ENCODE assay signal across 20 cellular contexts in the genomic region with DNA sequence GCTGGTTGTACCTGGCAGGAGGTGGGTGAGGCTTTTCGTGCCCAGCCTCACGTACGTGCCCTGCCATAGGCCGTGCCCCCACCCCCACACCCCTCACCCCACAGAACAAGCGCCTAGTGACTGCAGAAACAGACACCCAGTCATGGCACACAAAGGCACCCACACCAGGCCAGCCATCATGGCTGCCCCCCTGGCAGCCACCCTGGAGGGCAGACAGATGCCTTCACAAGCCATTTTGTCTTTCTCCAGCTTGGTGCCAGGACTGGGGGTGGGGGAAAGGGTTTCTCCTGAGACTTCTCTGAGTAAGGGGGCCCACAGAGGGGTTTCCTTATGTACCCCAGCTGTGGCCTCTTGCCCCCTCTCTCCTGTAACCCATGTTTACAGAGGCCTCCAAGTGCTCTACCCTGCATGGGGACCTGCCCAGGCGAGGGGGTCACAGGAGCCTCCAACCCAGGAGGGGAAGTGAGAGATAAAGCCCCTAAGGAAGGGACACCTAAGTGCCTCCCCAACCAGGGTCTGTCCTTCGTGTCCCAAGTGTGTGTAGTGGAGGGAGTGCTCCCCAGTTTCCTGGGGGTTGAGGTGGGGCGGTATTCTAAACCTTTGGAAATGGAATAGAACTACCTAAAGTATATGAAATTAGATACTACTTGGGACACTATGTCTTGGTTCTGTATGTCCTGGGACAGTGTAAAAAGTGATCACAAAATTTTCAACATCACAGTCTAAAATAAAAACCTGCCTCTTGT. TPM values are rescaled to one million over a fixed set of nuclear protein-coding genes. Genes with fewer than 3 reads are reported as not detected.
DNase-seq lines count a peak whose midpoint lies in the region; ATAC-seq, FAIRE-seq and TF ChIP-seq lines count a peak whose summit lies in the region.
"Had no signal": no experiment of that assay in that cellular context is flagged by ENCODE, and none has a peak within 500 bp of the region (broad histone marks: within the 10 kb centered on the region; RNA-seq: fewer than 3 reads in every experiment).

No MANE protein-coding gene starts in this region.

- no peaks in the 10 kb centered on the region for H3K9me3 Mint-ChIP-seq in MCF 10A (ENCODE audit: unreplicated experiment)
- H3K9me3 Mint-ChIP-seq: T-helper 2 cell treated with Interferon-gamma antibody and Interleukin-4, amounts not matched to agents 5 μg/mL and 100 μg/mL, for 36 hours had no signal

- H4K20me1 ChIP-seq in OCI-LY3 (ENCODE audit: insufficient read depth, low read length) (no peaks in the 10 kb centered on the region), H1 (replicated peaks in 1 of 2; ENCODE audit: control insufficient read depth in 1 of 2, insufficient read depth in 2 of 2, low read length in 2 of 2) (no peaks in the 10 kb centered on the region)

- H2AK5ac ChIP-seq in H1 (ENCODE audit: low read depth, low read length): no peak overlapping the region

- H4K91ac ChIP-seq in H1 (replicated peaks; ENCODE audit: insufficient read length, low read length): peak overlapping the region; percentile 90

- TF ChIP-seq CTCF in MCF 10A (IDR thresholded peaks at IDR 0.05; ENCODE audit: unreplicated experiment): no peak
- no peak for TF ChIP-seq CTCF in breast epithelium (IDR thresholded peaks at IDR 0.05)
- TF ChIP-seq CTCF in OCI-LY3 (IDR thresholded peaks at IDR 0.05; ENCODE audit: low read depth, low read length): no peak
- no peak for TF ChIP-seq CTCF in H1 (IDR thresholded peaks at IDR 0.05; ENCODE audit: control extremely low read depth in 1 of 3, insufficient read depth in 1 of 3, low read depth in 1 of 3, low read length in 3 of 3)
- no peak for TF ChIP-seq CTCF in gastrocnemius medialis (IDR thresholded peaks at IDR 0.05 in 4 of 5, conservative IDR thresholded peaks at IDR 0.05 in 1 of 5)

- peak overlapping the region; percentile 61 for H3K27ac Mint-ChIP-seq in MCF 10A (ENCODE audit: low read depth, unreplicated experiment)
- H3K27ac Mint-ChIP-seq: T-helper 2 cell treated with Interferon-gamma antibody and Interleukin-4, amounts not matched to agents 5 μg/mL and 100 μg/mL, for 36 hours had no signal

- peak overlapping the region; percentile 75 for H3K9ac ChIP-seq in OCI-LY3 (ENCODE audit: low read length)
- H3K9ac ChIP-seq in H1 (replicated peaks in 1 of 4; ENCODE audit: extremely low read depth in 1 of 4, low read depth in 3 of 4, low read length in 3 of 4): no peak overlapping the region
- H3K9ac ChIP-seq: SK-N-SH had no signal

- H3K4me3 ChIP-seq in breast epithelium (peak overlapping the region in 1 of 3 donors; percentile 43), OCI-LY3 (ENCODE audit: low read length) (peak overlapping the region; percentile 78), H1 (ENCODE audit: extremely low read depth in 1 of 4, insufficient read depth in 2 of 4, low read depth in 3 of 4, low read length in 4 of 4) (0 out of 8 replicates have a peak overlapping the region, but pooled peaks of 1 of the 4 experiments have one; percentile 48), gastrocnemius medialis (no peak overlapping the region)
- H3K4me3 ChIP-seq: right atrium auricular region had no signal

- H3K79me2 ChIP-seq in OCI-LY3 (ENCODE audit: low read length) (peaks cover 3% of the 10 kb centered on the region), H1 (ENCODE audit: control insufficient read depth in 1 of 2, insufficient read depth in 2 of 2, low read length in 2 of 2) (no peaks in the 10 kb centered on the region)

- CTCF ChIA-PET in MCF 10A (lab: Yijun Ruan, JAX): interaction anchor here (1.2 to 12.0 kb wide), 6 partner anchors 10 to 410 kb away, joined by 3 to 237 read pairs (median 18); a partner anchor contains a TSS
- CTCF ChIA-PET in H1 (lab: Charles Lee; ENCODE audit: partially characterized antibody): interaction anchor here (0.6 to 5.1 kb wide), 13 partner anchors 16 to 466 kb away, joined by 3 to 59 read pairs (median 8); a partner anchor contains a TSS

- BruUV-seq in MCF 10A (replicated peaks; lab: Mats Ljungman, UMichigan): no TSS peak

- H2BK20ac ChIP-seq in H1 (ENCODE audit: low read length): no peak overlapping the region

- no peaks in the 10 kb centered on the region for H3K27me3 Mint-ChIP-seq in MCF 10A (ENCODE audit: insufficient read depth, unreplicated experiment)

- no peak for TF ChIP-seq RAD21 in H1 (IDR thresholded peaks at IDR 0.05 in 1 of 2, conservative IDR thresholded peaks at IDR 0.05 in 1 of 2; ENCODE audit: low read depth in 2 of 2, low read length in 2 of 2)

- no peak overlapping the region for H3K4me3 Mint-ChIP-seq in MCF 10A (ENCODE audit: unreplicated experiment)
- H3K4me3 Mint-ChIP-seq: T-helper 2 cell treated with Interferon-gamma antibody and Interleukin-4, amounts not matched to agents 5 μg/mL and 100 μg/mL, for 36 hours had no signal

- H3K27me3 ChIP-seq in breast epithelium (no peaks in the 10 kb centered on the region), OCI-LY3 (ENCODE audit: low read depth, low read length) (no peaks in the 10 kb centered on the region), H1 (replicated peaks in 1 of 4; ENCODE audit: control insufficient read depth in 3 of 4, extremely low read depth in 1 of 4, insufficient read depth in 3 of 4, low read length in 3 of 4) (peaks cover 0 to 9% (median 2%) of the 10 kb centered on the region in 4 experiments; a peak in 4 of 7 replicates), gastrocnemius medialis (no peaks in the 10 kb centered on the region)
- H3K27me3 ChIP-seq: BE2C, right atrium auricular region had no signal

- H3K14ac ChIP-seq in H1 (ENCODE audit: insufficient read length): no peak overlapping the region

- no peak overlapping the region for H2BK5ac ChIP-seq in H1 (ENCODE audit: low read depth, low read length)

- no peak overlapping the region for H3K56ac ChIP-seq in H1 (replicated peaks; ENCODE audit: insufficient read length, low read depth, low read length)

- peak overlapping the region; percentile 48 for H3K4ac ChIP-seq in H1 (replicated peaks; ENCODE audit: insufficient read length, low read depth, low read length)

- H3K4me1 Mint-ChIP-seq in MCF 10A (ENCODE audit: insufficient read depth, unreplicated experiment): peaks cover 15% of the 10 kb centered on the region

- H3K18ac ChIP-seq in H1 (ENCODE audit: extremely low read depth, low read length): 0 out of 2 replicates have a peak overlapping the region, but pooled peaks have one; percentile 87

- H2AFZ ChIP-seq in OCI-LY3 (ENCODE audit: low read depth, low read length) (no peak overlapping the region), H1 (ENCODE audit: low read length) (no peak overlapping the region)

- peak overlapping the region; percentile 99 for H3K4me2 ChIP-seq in OCI-LY3 (ENCODE audit: low read length)
- H3K4me2 ChIP-seq in H1 (ENCODE audit: insufficient read depth in 1 of 2, low read depth in 2 of 2, low read length in 2 of 2): peak overlapping the region; percentile 22 to 60; a peak in 3 of 4 replicates
- H3K4me2 ChIP-seq: SK-N-SH had no signal

- intact Hi-C loops in MCF 10A (cut with micrococcal nuclease): no loop called here
- intact Hi-C loops in breast epithelium (cut with DNase I; ENCODE audit: low total_unique reads): loop anchor here (10.0 kb wide), 1 partner anchor 83 kb away; no protein-coding TSS in a partner anchor
- intact Hi-C loops in gastrocnemius medialis (cut with DNase I; ENCODE audit: low total_unique reads): loop anchor here (5.0 kb wide), 2 partner anchors 260 to 470 kb away; no protein-coding TSS in a partner anchor

- no peaks in the 10 kb centered on the region for H3K36me3 Mint-ChIP-seq in MCF 10A (ENCODE audit: insufficient read depth, unreplicated experiment)

- in situ Hi-C loops in gastrocnemius medialis (cut with MboI; ENCODE audit: low sequenced_read_pairs in 4 of 4): loop anchor here (5.0 to 25.0 kb wide), 2 partner anchors 310 to 415 kb away; no protein-coding TSS in a partner anchor

- H3K36me3 ChIP-seq in breast epithelium (no peaks in the 10 kb centered on the region), OCI-LY3 (replicated peaks; ENCODE audit: low read depth, low read length) (peaks cover 3% of the 10 kb centered on the region), H1 (ENCODE audit: control insufficient read depth in 2 of 4, insufficient read depth in 4 of 4, low read length in 3 of 4) (no peaks in the 10 kb centered on the region), gastrocnemius medialis (no peaks in the 10 kb centered on the region)
- H3K36me3 ChIP-seq: BE2C, right atrium auricular region had no signal

- H4K8ac ChIP-seq in H1 (ENCODE audit: extremely low read depth, insufficient read depth, low read length): no peak overlapping the region

- H2BK12ac ChIP-seq in H1 (ENCODE audit: low read depth, low read length): no peak overlapping the region

- H3K23me2 ChIP-seq in H1 (ENCODE audit: low read depth, low read length): peaks cover 11% of the 10 kb centered on the region

- DNase-seq in MCF 10A (ENCODE audit: unreplicated experiment) (no peak), breast epithelium (ENCODE audit: low spot score in 2 of 2) (no peak), H1 (ENCODE audit: low read depth in 1 of 2, low spot score in 2 of 2) (no peak), gastrocnemius medialis (no peak), LoVo (ENCODE audit: low spot score) (no peak), GM12892 (ENCODE audit: insufficient read length) (no peak)
- DNase-seq: activated CD4-positive, alpha-beta T cell treated with anti-CD3 and anti-CD28 coated beads, Interleukin-2, amount 50 U/mL, for 48 hours; activated effector memory CD4-positive, alpha-beta T cell treated with anti-CD3 and anti-CD28 coated beads, Interleukin-2, amount 50 U/mL, for 16 hours; NCI-H1048; NCI-H2029; NCI-H345 had no signal

- POLR2A ChIA-PET in MCF 10A (lab: Yijun Ruan, JAX): interaction anchor here (1.2 kb wide), 1 partner anchor 307 kb away, joined by 6 read pairs; a partner anchor contains a TSS
- POLR2A ChIA-PET in H1 (lab: Charles Lee; ENCODE audit: partially characterized antibody): interaction anchor here (0.6 to 1.4 kb wide), 2 partner anchors 87 to 219 kb away, joined by 3 read pairs; no protein-coding TSS in a partner anchor

- no peak overlapping the region for H3K23ac ChIP-seq in H1 (ENCODE audit: insufficient read length)

- H4K5ac ChIP-seq in H1 (ENCODE audit: insufficient read length, low read depth, low read length): no peak overlapping the region

- H3K4me1 ChIP-seq in breast epithelium (peaks cover 4 to 21% of the 10 kb centered on the region in 2 donors), OCI-LY3 (ENCODE audit: low read length) (peaks cover 77% of the 10 kb centered on the region), H1 (replicated peaks in 1 of 4; ENCODE audit: control insufficient read depth in 3 of 4, insufficient read depth in 4 of 4, low read length in 3 of 4) (peaks cover 9 to 30% (median 26%) of the 10 kb centered on the region in 4 experiments), gastrocnemius medialis (peaks cover 32 to 41% of the 10 kb centered on the region in 2 donors)

- WGBS in H1 (ENCODE audit: extremely low coverage in 1 of 2, insufficient coverage in 1 of 2, insufficient read length in 1 of 2, insufficient replicate concordance in 2 of 2, low coverage in 1 of 2, low lambda C conversion rate in 2 of 2, missing lambda C conversion rate in 1 of 2), 2 experiments: 78% methylated on average over 6 of the region's 8 CpGs; no CpG with 5 or more reads in 1 of the 2 experiments

- no peaks in the 10 kb centered on the region for H3K79me1 ChIP-seq in H1 (ENCODE audit: low read depth, low read length)

- no peaks in the 10 kb centered on the region for H3K9me3 ChIP-seq in breast epithelium
- H3K9me3 ChIP-seq in OCI-LY3 (ENCODE audit: insufficient read depth, low read length): no peaks in the 10 kb centered on the region
- H3K9me3 ChIP-seq in H1 (ENCODE audit: insufficient read depth in 2 of 2, low read depth in 1 of 2, low read length in 1 of 2): no peaks in the 10 kb centered on the region
- no peaks in the 10 kb centered on the region for H3K9me3 ChIP-seq in gastrocnemius medialis
- H3K9me3 ChIP-seq: BE2C, right atrium auricular region, SK-N-SH had no signal

- H2BK120ac ChIP-seq in H1 (replicated peaks; ENCODE audit: low read depth, low read length): no peak overlapping the region

- H2BK15ac ChIP-seq in H1 (ENCODE audit: low read length): no peak overlapping the region

- FAIRE-seq in H1 (lab: Jason Lieb, UNC) (no peak), GM12892 (lab: Jason Lieb, UNC) (no peak)
- FAIRE-seq: colon, kidney had no signal

- TF ChIP-seq POLR2A in breast epithelium (IDR thresholded peaks at IDR 0.05) (no peak), H1 (IDR thresholded peaks at IDR 0.05; ENCODE audit: control extremely low read depth in 1 of 2, low read depth in 2 of 2, low read length in 2 of 2) (no peak), gastrocnemius medialis (IDR thresholded peaks at IDR 0.05) (no peak), GM12892 (IDR thresholded peaks at IDR 0.05; ENCODE audit: low read depth, low read length) (no peak)

- no peak for TF ChIP-seq EP300 in H1 (IDR thresholded peaks at IDR 0.05; ENCODE audit: borderline replicate concordance in 1 of 2, low read depth in 2 of 2, low read length in 2 of 2)

- ATAC-seq in gastrocnemius medialis: no peak
- ATAC-seq in GM21737 (IDR thresholded peaks at IDR 0.05; ENCODE audit: unreplicated experiment): no peak
- ATAC-seq: HCT116 had no signal

- H3K27ac ChIP-seq in breast epithelium (no peak overlapping the region), OCI-LY3 (ENCODE audit: low read length) (peak overlapping the region; percentile 51), H1 (ENCODE audit: low read depth, low read length) (no peak overlapping the region), gastrocnemius medialis (peak overlapping the region; percentile 53 to 93 (median 60))

RNA-seq across cellular contexts. Expression of a gene that starts 49.9 kb away (rescaled TPM):
- total RNA-seq in MCF 10A (2022): 47.6 and 66.8 TPM in 2 replicates
- 10 to 100 TPM; 24.6 to 55.7 (median 30.4) TPM for total RNA-seq in breast epithelium
- 81.8 and 82.0 TPM in 2 replicates for total RNA-seq in H1 (2021; fragmentation: NEBNext Ultra II Directional; extraction: Animal tissue kit (Norgen Biotek cat#: 25700))
- polyA plus RNA-seq in H1 (2011; rRNA removed): 97.1 and 105 TPM in 2 replicates
- 93.0 TPM for polyA plus RNA-seq in H1 (2011; cell fraction: cytosol; rRNA removed)
- 84.9 TPM for polyA plus RNA-seq in H1 (2011; cell fraction: nucleus; rRNA removed)
- polyA plus RNA-seq in H1 (2012, experiment 1 of 2): 102 to 123 TPM (median 115 TPM) in 4 replicates
- 122 TPM for polyA plus RNA-seq in H1 (2012, experiment 2 of 2)
- polyA plus RNA-seq in H1 (2013, experiment 1 of 2): 81.1 TPM
- 86.4 TPM for polyA plus RNA-seq in H1 (2013, experiment 2 of 2)
- polyA minus RNA-seq in H1 (2011; rRNA and poly(A)+ RNA removed): 32.7 and 33.0 TPM in 2 replicates
- 28.1 TPM for polyA minus RNA-seq in H1 (2011; cell fraction: cytosol; rRNA and poly(A)+ RNA removed)
- polyA minus RNA-seq in H1 (2011; cell fraction: nucleus; rRNA and poly(A)+ RNA removed): 20.0 TPM
- 100 to 1,000 TPM; 100 to 180 (median 152) TPM for total RNA-seq in gastrocnemius medialis
- polyA plus RNA-seq in GM12892 (2012; ENCODE audit: missing spikeins): 87.0 TPM

RNA-seq across cellular contexts. Expression of a gene that starts 50.0 kb away (rescaled TPM):
- total RNA-seq in MCF 10A (2022) (22.3 and 22.6 TPM in 2 replicates), breast epithelium (10 to 100 TPM; 16.7 to 21.8 (median 18.9) TPM), gastrocnemius medialis (10 to 100 TPM; 27.2 to 71.9 (median 43.7) TPM)
- 60.5 and 61.1 TPM in 2 replicates for total RNA-seq in H1 (2021; fragmentation: NEBNext Ultra II Directional; extraction: Animal tissue kit (Norgen Biotek cat#: 25700))
- polyA plus RNA-seq in H1 (2011; rRNA removed): 96.8 and 110 TPM in 2 replicates
- 71.4 TPM for polyA plus RNA-seq in H1 (2011; cell fraction: cytosol; rRNA removed)
- polyA plus RNA-seq in H1 (2011; cell fraction: nucleus; rRNA removed): 196 TPM
- polyA plus RNA-seq in H1 (2012, experiment 1 of 2): 37.4 to 68.7 TPM (median 63.1 TPM) in 4 replicates
- polyA plus RNA-seq in H1 (2012, experiment 2 of 2): 49.0 TPM
- polyA plus RNA-seq in H1 (2013, experiment 1 of 2): 64.8 TPM
- polyA plus RNA-seq in H1 (2013, experiment 2 of 2): 66.3 TPM
- 116 and 125 TPM in 2 replicates for polyA minus RNA-seq in H1 (2011; rRNA and poly(A)+ RNA removed)
- polyA minus RNA-seq in H1 (2011; cell fraction: cytosol; rRNA and poly(A)+ RNA removed): 46.4 TPM
- polyA minus RNA-seq in H1 (2011; cell fraction: nucleus; rRNA and poly(A)+ RNA removed): 41.6 TPM
- 8.7 TPM for polyA plus RNA-seq in GM12892 (2012; ENCODE audit: missing spikeins)

Comparison
In these comparisons a context has a peak if more than half of its experiments do, and no peak if none do; other contexts are left out.
1. H3K27ac ChIP-seq: peak in OCI-LY3 (single experiment) and gastrocnemius medialis (4 of 4); none in breast epithelium (0 of 2) and H1 (single experiment).